Comparison of ENCODE assay signal across 23 cellular contexts in genomic region chr14:34254596-34254995, GRCh38.
"Had no signal": no experiment of that assay in that cellular context is flagged by ENCODE, and none has a peak within 500 bp of the region (broad histone marks: within the 10 kb centered on the region; RNA-seq: fewer than 3 reads in every experiment).

No MANE protein-coding gene starts in this region.

- H3K4me3 ChIP-seq: left lung, right lobe of liver, skin epidermis, stomach, suprapubic skin, tibial nerve had no signal

- FAIRE-seq: urothelium cell line had no signal

- H3K36me3 ChIP-seq: left lung, right lobe of liver, stomach, suprapubic skin, tibial nerve had no signal

- ATAC-seq: activated CD4-positive, CD25-positive, alpha-beta regulatory T cell treated with anti-CD3 and anti-CD28 coated beads, Interleukin-2, amount 50 U/mL, for 24 hours; activated naive CD8-positive, alpha-beta T cell treated with anti-CD3 and anti-CD28 coated beads, Interleukin-2, amount 50 U/mL, for 24 hours; activated T-cell treated with anti-CD3 and anti-CD28 coated beads, Interleukin-2, amount 50 U/mL, for 72 hours; left lung; natural killer cell; right lobe of liver; stimulated activated memory B cell treated with anti-CD40 and anti-IgM and Interleukin-4, amounts not matched to agents 10 μg/mL and 1 μg/mL and 100 μg/mL, for 72 hours had no signal

- H3K9ac ChIP-seq: parathyroid adenoma had no signal

- H2AFZ ChIP-seq: parathyroid adenoma had no signal

- H3K9me3 ChIP-seq: left lung, right lobe of liver, stomach, suprapubic skin, tibial nerve had no signal

- H3K27me3 ChIP-seq: left lung, right lobe of liver, stomach, suprapubic skin, tibial nerve had no signal

- DNase-seq: activated CD4-positive, alpha-beta memory T cell treated with anti-CD3 and anti-CD28 coated beads, Interleukin-2, amount 10 ng/mL, durations not matched to agents 7 days and 5 days; activated CD4-positive, alpha-beta T cell treated with anti-CD3 and anti-CD28 coated beads, Interleukin-2, amount 10 ng/mL, durations not matched to agents 24 days and 14 days; activated effector memory CD4-positive, alpha-beta T cell treated with Interleukin-2 at 50 U/mL for 16 hours; activated naive CD4-positive, alpha-beta T cell treated with anti-CD3 and anti-CD28 coated beads for 36 hours; activated naive CD8-positive, alpha-beta T cell treated with anti-CD3 and anti-CD28 coated beads, Interleukin-2, amount 50 U/mL, for 24 hours; activated T-cell treated with anti-CD3 and anti-CD28 coated beads, Interleukin-2, amount 50 U/mL, for 72 hours; cortex of kidney; erythroblast; foreskin melanocyte; islet precursor cell; left lung; natural killer cell; nucleus accumbens; right lobe of liver; stimulated activated CD4-positive, alpha-beta T cell treated with anti-CD3 and anti-CD28 coated beads, Interleukin-15, amount 100 ng/mL, for 24 hours; stomach had no signal

- H3K4me1 ChIP-seq: left lung, parathyroid adenoma, stomach, tibial nerve had no signal

- H3K79me2 ChIP-seq: parathyroid adenoma had no signal

- H3K27ac ChIP-seq: left lung, parathyroid adenoma, right lobe of liver, stomach, suprapubic skin, tibial nerve had no signal
